In the genomic region with DNA sequence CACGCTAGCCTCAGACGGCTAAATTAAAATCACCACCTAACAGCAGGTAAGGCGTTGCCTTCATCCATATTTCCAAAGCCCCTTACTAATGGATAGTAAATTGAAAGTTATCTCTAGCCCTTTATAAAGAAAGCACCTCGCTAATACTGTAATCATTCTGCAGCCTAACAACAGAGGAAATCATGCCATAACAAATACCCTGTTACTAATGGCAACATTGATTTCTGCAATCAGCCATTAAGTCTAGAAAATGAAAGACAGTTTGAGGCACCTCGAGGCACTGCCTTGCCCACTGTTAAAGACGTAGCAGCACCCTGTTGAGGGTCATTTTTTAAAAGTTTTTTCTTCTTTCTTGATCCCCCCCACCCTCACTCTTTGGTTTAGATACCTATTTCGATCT, we compare ENCODE assay signal across 19 cellular contexts.
DNase-seq lines count a peak whose midpoint lies in the region; FAIRE-seq and TF ChIP-seq lines count a peak whose summit lies in the region.
"Had no signal": no experiment of that assay in that cellular context is flagged by ENCODE, and none has a peak within 500 bp of the region (broad histone marks: within the 10 kb centered on the region; RNA-seq: fewer than 3 reads in every experiment).

No MANE protein-coding gene starts in this region.

- H3K4me3 ChIP-seq in PC-9, result no peak overlapping the region
- H3K4me3 ChIP-seq: GM12878 had no signal

- H3K79me2 ChIP-seq in PC-9 (ENCODE audit: low read depth), result no peaks in the 10 kb centered on the region

- H3K9me3 ChIP-seq in PC-9 (ENCODE audit: insufficient read depth, low read depth), result no peaks in the 10 kb centered on the region

- DNase-seq in NCI-H1436 (lab: John Stamatoyannopoulos, UW) (peak; percentile 23), NCI-H1436 treated with DMSO at 0.1 percent for 48 hours (lab: John Stamatoyannopoulos, UW) (no peak), endothelial cell (ENCODE audit: low spot score) (no peak), GM12892 (ENCODE audit: insufficient read length) (no peak), PC-9 (no peak), SKM-1 (lab: John Stamatoyannopoulos, UW; ENCODE audit: unreplicated experiment) (no peak)
- DNase-seq in activated CD8-positive, alpha-beta memory T cell treated with anti-CD3 and anti-CD28 coated beads for 24 hours, result no peak
- DNase-seq: DND-41, NCI-H1105 treated with DMSO at 0.1 percent for 48 hours, NCI-H187 treated with DMSO at 0.1 percent for 48 hours, NCI-H446, NCI-H69 had no signal

- H3K36me3 ChIP-seq in PC-9 (ENCODE audit: low read depth), result no peaks in the 10 kb centered on the region

- FAIRE-seq in GM12892 (lab: Jason Lieb, UNC), result no peak
- FAIRE-seq: G401.6, GM12878, H54, HTR-8/SVneo had no signal

- no peak overlapping the region for H3K27ac ChIP-seq in PC-9
- H3K27ac ChIP-seq: 22Rv1, RWPE1 had no signal

- no peaks in the 10 kb centered on the region for H4K20me1 ChIP-seq in PC-9 (ENCODE audit: insufficient read depth)

- peaks cover 88% of the 10 kb centered on the region for H3K27me3 ChIP-seq in PC-9 (ENCODE audit: insufficient read depth, low read depth)

- no peaks in the 10 kb centered on the region for H3K4me1 ChIP-seq in PC-9 (replicated peaks; ENCODE audit: insufficient read depth)

- CTCF ChIA-PET in PC-9 (lab: Charles Lee), result no interaction called here

- H3K4me2 ChIP-seq in PC-9, result no peak overlapping the region

- no peak for TF ChIP-seq POLR2A in GM12892 (IDR thresholded peaks at IDR 0.05; ENCODE audit: low read depth, low read length)

- H3K4me1 Mint-ChIP-seq in endothelial cell (ENCODE audit: unreplicated experiment), result peaks cover 25% of the 10 kb centered on the region
- H3K4me1 Mint-ChIP-seq in nephron, result peaks cover 51% of the 10 kb centered on the region

- no peak for TF ChIP-seq CTCF in endothelial cell (IDR thresholded peaks at IDR 0.05; ENCODE audit: unreplicated experiment)
- no peak for TF ChIP-seq CTCF in nephron (IDR thresholded peaks at IDR 0.05; ENCODE audit: unreplicated experiment in 3 of 3)
- no peak for TF ChIP-seq CTCF in PC-9 (conservative IDR thresholded peaks at IDR 0.05)

- H3K9me2 ChIP-seq in PC-9 (ENCODE audit: insufficient read depth), result no peaks in the 10 kb centered on the region

- H2AFZ ChIP-seq in PC-9, result no peak overlapping the region

- intact Hi-C loops in PC-9 (cut with micrococcal nuclease; ENCODE audit: unreplicated experiment), result no loop called here

- H3K27ac Mint-ChIP-seq in endothelial cell (ENCODE audit: unreplicated experiment) (peak overlapping the region; percentile 54), nephron (peak overlapping the region; percentile 33 to 76 (median 61))

- POLR2A ChIA-PET in PC-9 (lab: Charles Lee; ENCODE audit: unreplicated experiment), result no interaction called here

- H3K4me3 Mint-ChIP-seq in endothelial cell (ENCODE audit: unreplicated experiment), result no peak overlapping the region
- no peak overlapping the region for H3K4me3 Mint-ChIP-seq in nephron

- H3K9me3 Mint-ChIP-seq in endothelial cell (ENCODE audit: unreplicated experiment) (no peaks in the 10 kb centered on the region), nephron (no peaks in the 10 kb centered on the region)

- H3K36me3 Mint-ChIP-seq in endothelial cell (ENCODE audit: low read depth, unreplicated experiment) (no peaks in the 10 kb centered on the region), nephron (ENCODE audit: low read depth) (peaks cover 3% of the 10 kb centered on the region)

- H3F3A ChIP-seq in PC-9 (ENCODE audit: insufficient read depth, low read depth), result no peaks in the 10 kb centered on the region

- no TSS peak for BruUV-seq in PC-9 (replicated peaks; lab: Mats Ljungman, UMichigan)

- peaks cover 6% of the 10 kb centered on the region for H3K27me3 Mint-ChIP-seq in endothelial cell (ENCODE audit: unreplicated experiment)
- peaks cover 4% of the 10 kb centered on the region for H3K27me3 Mint-ChIP-seq in nephron (ENCODE audit: low read depth)
